ENCODE assay signal across 8 cellular contexts in genomic region chr12:21438643-21439042, GRCh38. TPM values are rescaled to one million over a fixed set of nuclear protein-coding genes. Genes with fewer than 3 reads are reported as not detected.
DNase-seq lines count a peak whose midpoint lies in the region; ATAC-seq, FAIRE-seq and TF ChIP-seq lines count a peak whose summit lies in the region.

No MANE protein-coding gene starts in this region.

- DNase-seq in A549 (ENCODE audit: low read depth in 1 of 2, low spot score in 1 of 2) (peak in 1 of 2 experiments; percentile 25), HCEC 1CT (peak; percentile 26), adipocyte (ENCODE audit: low read depth) (peak; percentile 37), medulla oblongata (ENCODE audit: extremely low spot score) (peak; percentile 12), NCI-H524 (lab: John Stamatoyannopoulos, UW) (no peak), H54 (ENCODE audit: insufficient read length, low spot score) (no peak)

- H3K27me3 ChIP-seq in adipocyte (replicated peaks; ENCODE audit: control insufficient read depth, insufficient read depth, low read length), result no peaks in the 10 kb centered on the region

- FAIRE-seq in A549 (lab: Jason Lieb, UNC) (peak; percentile 94), H54 (lab: Jason Lieb, UNC) (no peak)

- CTCF ChIA-PET in A549 (lab: Yijun Ruan, JAX), result interaction anchor here (0.5 kb wide), 1 partner anchor 8 kb away, joined by 4 read pairs; no protein-coding TSS in a partner anchor

- H3K4me1 ChIP-seq in A549 (peaks cover 10% of the 10 kb centered on the region), adipocyte (ENCODE audit: control insufficient read depth, insufficient read depth, low read length) (peaks cover 16% of the 10 kb centered on the region)

- TF ChIP-seq POLR2A in A549 (IDR thresholded peaks at IDR 0.05; ENCODE audit: low read length) (no peak), H54 (IDR thresholded peaks at IDR 0.05; ENCODE audit: low read depth, low read length) (no peak)

- peak overlapping the region; percentile 99 for H3K9ac ChIP-seq in adipocyte (ENCODE audit: low read length)

- ATAC-seq in A549 (no peak), GM21423 (IDR thresholded peaks at IDR 0.05; ENCODE audit: unreplicated experiment) (no peak), GM21825 (IDR thresholded peaks at IDR 0.05; ENCODE audit: unreplicated experiment) (no peak)

- 33% methylated on average over 5 of the region's 5 CpGs for WGBS in A549 (ENCODE audit: missing lambda C conversion rate)

- TF ChIP-seq RAD21 in A549 (conservative IDR thresholded peaks at IDR 0.05 in 1 of 2, IDR thresholded peaks at IDR 0.05 in 1 of 2), result no peak

- POLR2A ChIA-PET in A549 (lab: Yijun Ruan, JAX), result interaction anchor here (2.1 kb wide), 1 partner anchor 63 kb away, joined by 9 read pairs; the partner anchor contains the start of genes GOLT1B and RECQL

- no peak for TF ChIP-seq EP300 in A549 (IDR thresholded peaks at IDR 0.05)

- H3K4me3 ChIP-seq in A549 (peak overlapping the region; percentile 87), adipocyte (ENCODE audit: low read length) (peak overlapping the region; percentile 98)

- peak overlapping the region; percentile 92 for H3K4me2 ChIP-seq in A549

- peak overlapping the region; percentile 98 to 99 for H3K27ac ChIP-seq in A549

- H3K36me3 ChIP-seq in adipocyte (ENCODE audit: control insufficient read depth, insufficient read depth, low read length, severe bottlenecking), result peaks cover 21% of the 10 kb centered on the region

- no peaks in the 10 kb centered on the region for H3K9me3 ChIP-seq in A549
- no peaks in the 10 kb centered on the region for H3K9me3 ChIP-seq in adipocyte (ENCODE audit: control insufficient read depth, low read length)

- no peak for TF ChIP-seq CTCF in A549 (IDR thresholded peaks at IDR 0.05)

TF ChIP-seq in A549, 52 proteins besides CTCF, POLR2A, EP300 and RAD21:
- TF ChIP-seq JUN (IDR thresholded peaks at IDR 0.05) (no peak), HOXB5 (CRISPR knock-in tag; IDR thresholded peaks at IDR 0.05) (no peak), MYC (IDR thresholded peaks at IDR 0.05; ENCODE audit: borderline replicate concordance, low read length) (no peak), HMGXB4 (CRISPR knock-in tag; IDR thresholded peaks at IDR 0.05; ENCODE audit: borderline replicate concordance) (no peak), BCL3 (IDR thresholded peaks at IDR 0.05) (no peak), POLR2AphosphoS2 (conservative IDR thresholded peaks at IDR 0.05; ENCODE audit: low read length) (no peak), ZSCAN20 (CRISPR knock-in tag; IDR thresholded peaks at IDR 0.05) (no peak), ZNF302 (CRISPR knock-in tag; IDR thresholded peaks at IDR 0.05) (no peak), RNF2 (IDR thresholded peaks at IDR 0.05; ENCODE audit: borderline replicate concordance, low read depth) (no peak), TFCP2L1 (CRISPR knock-in tag; IDR thresholded peaks at IDR 0.05) (no peak), CBX8 (IDR thresholded peaks at IDR 0.05) (no peak), HEYL (CRISPR knock-in tag; IDR thresholded peaks at IDR 0.05) (no peak), CHD4 (IDR thresholded peaks at IDR 0.05; ENCODE audit: borderline replicate concordance) (no peak)

RNA-seq across cellular contexts. Expression of gene PYROXD1, which starts 1.2 kb away (rescaled TPM):
- polyA plus RNA-seq in A549 (2011; rRNA removed) (14.4 and 22.9 TPM in 2 replicates), A549 (2017; fragmentation: RNase III; extraction: RNeasy Plus Mini Kit Qiagen cat#74134 plus additional on column Dnase treatment) (6.7 to 7.8 TPM (median 7.0 TPM) in 3 replicates)
- 3.4 and 4.3 TPM in 2 replicates for polyA plus RNA-seq in A549 (2012; cell fraction: cytosol; rRNA removed)
- polyA plus RNA-seq in A549 (2012; cell fraction: nucleus; rRNA removed), result 4.4 and 6.5 TPM in 2 replicates
- 10.7 and 11.1 TPM in 2 replicates for polyA minus RNA-seq in A549 (2011; rRNA and poly(A)+ RNA removed)

Comparison
In these comparisons a context has a peak if more than half of its experiments do, and no peak if none do; other contexts are left out.
1. DNase-seq: peak in HCEC 1CT (single experiment), adipocyte (single experiment) and medulla oblongata (single experiment); none in NCI-H524 (0 of 2) and H54 (single experiment).